Comparison of ENCODE assay signal across 6 cellular contexts in genomic region chr17:7323731-7324437, GRCh38. TPM values are rescaled to one million over a fixed set of nuclear protein-coding genes. Genes with fewer than 3 reads are reported as not detected.
DNase-seq lines count a peak whose midpoint lies in the region; ATAC-seq and TF ChIP-seq lines count a peak whose summit lies in the region.

No MANE protein-coding gene starts in this region.

- no peaks in the 10 kb centered on the region for H3K27me3 Mint-ChIP-seq in Caco-2 (ENCODE audit: insufficient read depth, unreplicated experiment)

- POLR2A ChIA-PET in Caco-2 (lab: Charles Lee), result no interaction called here

- DNase-seq in AG08396 (ENCODE audit: low spot score) (peak; percentile 78), RKO (ENCODE audit: low spot score) (peak; percentile 50), posterior cingulate gyrus (peak in 8 of 10 donors; percentile 28 to 93 (median 52)), Caco-2 (no peak)
- DNase-seq in central memory CD4-positive, alpha-beta T cell, result peak; percentile 55

- no peaks in the 10 kb centered on the region; the same call in 1 of the 2 replicates for H3K36me3 ChIP-seq in Caco-2 (ENCODE audit: control insufficient read depth, insufficient read depth, low read length)

- peaks cover 10% of the 10 kb centered on the region for H3K4me1 Mint-ChIP-seq in Caco-2 (ENCODE audit: low read depth, unreplicated experiment)

- H3K27me3 ChIP-seq in Caco-2 (replicated peaks; ENCODE audit: control insufficient read depth, insufficient read depth, low read length), result no peaks in the 10 kb centered on the region

- TF ChIP-seq CTCF in Caco-2 (IDR thresholded peaks at IDR 0.05; ENCODE audit: insufficient read depth in 1 of 2, low read depth in 1 of 2, low read length in 1 of 2, severe bottlenecking in 1 of 2, unreplicated experiment in 1 of 2), result no peak

- H3K9me3 ChIP-seq in Caco-2, result no peaks in the 10 kb centered on the region

- no peak overlapping the region for H3K4me3 Mint-ChIP-seq in Caco-2 (ENCODE audit: unreplicated experiment)

- no peak overlapping the region for H3K4me3 ChIP-seq in Caco-2 (ENCODE audit: low read depth, low read length)

- no peak overlapping the region for H3K27ac Mint-ChIP-seq in Caco-2 (ENCODE audit: unreplicated experiment)

- no peaks in the 10 kb centered on the region for H3K9me3 Mint-ChIP-seq in Caco-2 (ENCODE audit: unreplicated experiment)

- intact Hi-C loops in posterior cingulate gyrus (cut with DNase I), result no loop called here
- intact Hi-C loops in Caco-2 (cut with micrococcal nuclease; ENCODE audit: unreplicated experiment), result no loop called here

- no peaks in the 10 kb centered on the region for H3K4me1 ChIP-seq in Caco-2

- no TSS peak for BruUV-seq in Caco-2 (replicated peaks; lab: Mats Ljungman, UMichigan)

- CTCF ChIA-PET in Caco-2 (lab: Charles Lee), result no interaction called here

- no peaks in the 10 kb centered on the region for H3K36me3 Mint-ChIP-seq in Caco-2 (ENCODE audit: insufficient read depth, unreplicated experiment)

- ATAC-seq in GM19463 (IDR thresholded peaks at IDR 0.05; ENCODE audit: unreplicated experiment), result no peak

RNA-seq across cellular contexts. Expression of gene NEURL4, which starts 5.3 kb away (rescaled TPM):
- 29.5 and 31.1 TPM in 2 replicates for total RNA-seq in Caco-2 (2022)

RNA-seq across cellular contexts. Expression of gene GPS2, which starts 8.7 kb away (rescaled TPM):
- 36.0 and 39.2 TPM in 2 replicates for total RNA-seq in Caco-2 (2022)

RNA-seq across cellular contexts. Expression of gene ACAP1, which starts 12.4 kb away (rescaled TPM):
- total RNA-seq in Caco-2 (2022), result 1.6 TPM in 1 of 2 replicates, not detected in the other

RNA-seq across cellular contexts. Expression of gene EIF5A, which starts 16.5 kb away (rescaled TPM):
- 345 and 388 TPM in 2 replicates for total RNA-seq in Caco-2 (2022)

RNA-seq across cellular contexts. Expression of gene KCTD11, which starts 28.1 kb away (rescaled TPM):
- total RNA-seq in Caco-2 (2022), result 5.1 and 5.4 TPM in 2 replicates

Comparison
In these comparisons a context has a peak if more than half of its experiments do, and no peak if none do; other contexts are left out.
1. DNase-seq: peak in AG08396 (single experiment), RKO (single experiment), central memory CD4-positive, alpha-beta T cell (single experiment) and posterior cingulate gyrus (8 of 10); none in Caco-2 (0 of 2).